ENCODE assay signal across 27 cellular contexts in genomic region chr9:81405199-81405598, GRCh38.
"Had no signal": no experiment of that assay in that cellular context is flagged by ENCODE, and none has a peak within 500 bp of the region (broad histone marks: within the 10 kb centered on the region; RNA-seq: fewer than 3 reads in every experiment).

No MANE protein-coding gene starts in this region.

- DNase-seq: colonic mucosa; cortex of kidney; dermis blood vessel endothelial cell; dorsolateral prefrontal cortex; effector CD4-positive, alpha-beta T cell; effector CD8-positive, alpha-beta T cell; effector memory CD4-positive, alpha-beta T cell; effector memory CD8-positive, alpha-beta T cell; endodermal cell; erythroblast; esophagus squamous epithelium; foreskin fibroblast; foreskin keratinocyte; foreskin melanocyte; gastrocnemius medialis; glutamatergic neuron; head of caudate nucleus; heart left ventricle; heart right ventricle had no signal

- H3K27me3 ChIP-seq: colonic mucosa, esophagus muscularis mucosa, esophagus squamous epithelium, foreskin keratinocyte, gastrocnemius medialis, gastroesophageal sphincter, heart left ventricle, heart right ventricle had no signal

- ATAC-seq: effector memory CD8-positive, alpha-beta T cell; esophagus mucosa; foreskin keratinocyte; gastrocnemius medialis; gastroesophageal sphincter; heart left ventricle; heart right ventricle had no signal

- H3K36me3 ChIP-seq: colonic mucosa, esophagus muscularis mucosa, esophagus squamous epithelium, gastrocnemius medialis, gastroesophageal sphincter, heart left ventricle, heart right ventricle had no signal

- H3K4me3 ChIP-seq: colonic mucosa, coronary artery, dorsolateral prefrontal cortex, esophagus muscularis mucosa, esophagus squamous epithelium, gastrocnemius medialis, gastroesophageal sphincter, heart left ventricle, heart right ventricle had no signal

- H3K9me3 ChIP-seq: colonic mucosa, esophagus muscularis mucosa, esophagus squamous epithelium, gastrocnemius medialis, gastroesophageal sphincter, heart left ventricle, heart right ventricle had no signal

- FAIRE-seq: colon, endometrium, endothelial cell of umbilical vein had no signal

- H3K27ac ChIP-seq: colonic mucosa, coronary artery, dorsolateral prefrontal cortex, epithelial cell of prostate, esophagus muscularis mucosa, esophagus squamous epithelium, foreskin keratinocyte, gastrocnemius medialis, gastroesophageal sphincter, heart left ventricle, heart right ventricle had no signal
